In genomic region chr6:138341176-138341575, GRCh38 we compare ENCODE assay signal across 36 cellular contexts. TPM values are rescaled to one million over a fixed set of nuclear protein-coding genes. Genes with fewer than 3 reads are reported as not detected.
"Had no signal": no experiment of that assay in that cellular context is flagged by ENCODE, and none has a peak within 500 bp of the region (broad histone marks: within the 10 kb centered on the region; RNA-seq: fewer than 3 reads in every experiment).

No MANE protein-coding gene starts in this region.

- H3K4me1 ChIP-seq: SJCRH30 had no signal

- H3K4me3 ChIP-seq: PC-9, SJCRH30, SK-N-MC had no signal

- H2AFZ ChIP-seq: PC-9 had no signal

- H3K27me3 ChIP-seq: SJCRH30 had no signal

- DNase-seq: MM.1S, MV-4-11, NCI-H1092, NCI-H1105, NCI-H1417 treated with DMSO at 0.1 percent for 48 hours, NCI-H1436 treated with DMSO at 0.1 percent for 48 hours, NCI-H1694 treated with DMSO at 0.1 percent for 48 hours, NCI-H187 treated with DMSO at 0.1 percent for 48 hours, NCI-H2029, NCI-H2081, NCI-H2171 treated with DMSO at 0.1 percent for 48 hours, NCI-H2227 treated with DMSO at 0.1 percent for 48 hours, NCI-H345, NCI-H446, NCI-H510A treated with DMSO at 0.1 percent for 48 hours, NCI-H524 treated with DMSO at 0.1 percent for 48 hours, NCI-H526 treated with DMSO at 0.1 percent for 48 hours, NCI-H774, PC-9, SHP77, SIG-M5, SJCRH30, T-cell had no signal

- ATAC-seq: Panc1, Right ventricle myocardium inferior, SK-N-SH treated with all-trans-retinoic acid at 6 μM for 48 hours, T-cell had no signal

- FAIRE-seq: RCC 7860 had no signal

- H3K27ac ChIP-seq: PC-9, RWPE1, SJCRH30, SK-N-MC had no signal

- H3K9me3 ChIP-seq: SJCRH30 had no signal

- H3K4me2 ChIP-seq: PC-9 had no signal

RNA-seq across cellular contexts. Expression of gene SMIM28, which starts 36.5 kb away (rescaled TPM):
- total RNA-seq: LHCN-M2; MCF 10A; NCI-H460; OCI-LY7; PC-9; Right ventricle myocardium inferior; RPMI7951; SK-MEL-5; T-cell; T-helper 1 cell treated with Interleukin-12 subunit alpha and Interleukin-12 subunit beta and Interleukin-4 antibody, amounts not matched to agents 30 ng/mL and 1 ng/mL, for 36 hours had no signal
